25 cellular contexts compared by ENCODE assay signal in the genomic region with DNA sequence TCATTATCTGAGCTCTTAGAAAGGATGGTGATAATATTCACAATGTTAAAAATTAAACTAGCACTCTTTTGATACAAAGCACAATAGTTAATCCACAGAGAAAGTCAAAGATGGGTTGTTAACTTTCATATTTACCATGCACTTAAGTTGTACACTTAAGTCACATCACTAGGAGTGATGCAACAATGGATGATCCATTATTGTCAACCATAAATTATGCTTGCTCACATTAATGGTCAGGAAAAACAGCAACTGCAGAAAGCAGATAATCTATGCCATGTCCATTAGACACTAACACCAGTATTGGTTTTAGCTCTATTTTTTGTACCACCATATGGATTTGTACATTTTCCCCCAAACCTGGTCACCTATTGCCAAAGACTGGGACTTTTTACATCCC.
"Had no signal": no experiment of that assay in that cellular context is flagged by ENCODE, and none has a peak within 500 bp of the region (broad histone marks: within the 10 kb centered on the region; RNA-seq: fewer than 3 reads in every experiment).

No MANE protein-coding gene starts in this region.

- H3K4me1 Mint-ChIP-seq: activated naive CD4-positive, alpha-beta T cell treated with anti-CD3 and anti-CD28 coated beads, Interleukin-2, amount 10 ng/mL, durations not matched to agents 7 days and 5 days; activated naive CD8-positive, alpha-beta T cell treated with anti-CD3 and anti-CD28 coated beads, Interleukin-2, amount 10 ng/mL, durations not matched to agents 7 days and 5 days had no signal

- H3K4me2 ChIP-seq: KMS-11 had no signal

- H3K36me3 Mint-ChIP-seq: activated naive CD4-positive, alpha-beta T cell treated with anti-CD3 and anti-CD28 coated beads, Interleukin-2, amount 10 ng/mL, durations not matched to agents 7 days and 5 days; activated naive CD8-positive, alpha-beta T cell treated with anti-CD3 and anti-CD28 coated beads, Interleukin-2, amount 10 ng/mL, durations not matched to agents 7 days and 5 days had no signal

- H3K4me3 ChIP-seq: adrenal gland, breast epithelium, colonic mucosa, SJSA1 had no signal

- H3K27me3 ChIP-seq: adrenal gland, breast epithelium, colonic mucosa, SJSA1 had no signal

- ATAC-seq: activated CD4-positive, CD25-positive, alpha-beta regulatory T cell treated with anti-CD3 and anti-CD28 coated beads, Interleukin-2, amount 50 U/mL, for 24 hours; activated CD8-positive, alpha-beta T cell treated with anti-CD3 and anti-CD28 coated beads for 36 hours; activated T-cell treated with anti-CD3 and anti-CD28 coated beads, Interleukin-2, amount 50 U/mL, for 72 hours; PC-3; SK-N-SH treated with all-trans-retinoic acid at 6 μM for 48 hours had no signal

- H3K9ac ChIP-seq: KMS-11 had no signal

- H3K4me1 ChIP-seq: adrenal gland, breast epithelium, colonic mucosa, SJSA1 had no signal

- H3K27me3 Mint-ChIP-seq: activated CD8-positive, alpha-beta T cell treated with anti-CD3 and anti-CD28 coated beads for 36 hours; activated naive CD4-positive, alpha-beta T cell treated with anti-CD3 and anti-CD28 coated beads, Interleukin-2, amount 10 ng/mL, durations not matched to agents 7 days and 5 days; activated naive CD8-positive, alpha-beta T cell treated with anti-CD3 and anti-CD28 coated beads, Interleukin-2, amount 10 ng/mL, durations not matched to agents 7 days and 5 days had no signal

- H3K27ac ChIP-seq: adrenal gland, breast epithelium, colonic mucosa, KMS-11, SJSA1 had no signal

- H3K36me3 ChIP-seq: adrenal gland, breast epithelium, colonic mucosa, SJSA1 had no signal

- H3K9me3 ChIP-seq: adrenal gland, colonic mucosa, SJSA1 had no signal

- DNase-seq: activated CD4-positive, alpha-beta T cell treated with anti-CD3 and anti-CD28 coated beads for 4 hours; activated CD8-positive, alpha-beta memory T cell treated with anti-CD3 and anti-CD28 coated beads, Interleukin-2, amount 50 U/mL, for 4 hours; activated CD8-positive, alpha-beta T cell treated with anti-CD3 and anti-CD28 coated beads for 36 hours; activated gamma-delta T cell treated with Interleukin-2 at 50 U/mL for 16 hours; activated naive CD4-positive, alpha-beta T cell treated with anti-CD3 and anti-CD28 coated beads, Interleukin-2, amount 10 ng/mL, durations not matched to agents 7 days and 5 days; activated naive CD8-positive, alpha-beta T cell treated with anti-CD3 and anti-CD28 coated beads, Interleukin-2, amount 10 ng/mL, durations not matched to agents 7 days and 5 days; activated T-cell treated with anti-CD3 and anti-CD28 coated beads, Interleukin-2, amount 50 U/mL, for 72 hours; adrenal gland; aorta; caudate nucleus; colonic mucosa; NCI-H1092; NCI-H146; NCI-H1930; NCI-H2107; NCI-H524 treated with DMSO at 0.1 percent for 48 hours; PC-3; SHP77 had no signal

- H3K4me3 Mint-ChIP-seq: activated CD8-positive, alpha-beta T cell treated with anti-CD3 and anti-CD28 coated beads for 36 hours; activated naive CD4-positive, alpha-beta T cell treated with anti-CD3 and anti-CD28 coated beads, Interleukin-2, amount 10 ng/mL, durations not matched to agents 7 days and 5 days; activated naive CD8-positive, alpha-beta T cell treated with anti-CD3 and anti-CD28 coated beads, Interleukin-2, amount 10 ng/mL, durations not matched to agents 7 days and 5 days; activated T-cell treated with anti-CD3 and anti-CD28 coated beads, Interleukin-2, amount 50 U/mL, for 72 hours; T-helper 1 cell treated with Interleukin-12 subunit alpha and Interleukin-12 subunit beta and Interleukin-4 antibody, amounts not matched to agents 30 μg/mL and 1 μg/mL, for 36 hours had no signal

- H3K27ac Mint-ChIP-seq: activated CD8-positive, alpha-beta T cell treated with anti-CD3 and anti-CD28 coated beads for 36 hours; activated naive CD4-positive, alpha-beta T cell treated with anti-CD3 and anti-CD28 coated beads, Interleukin-2, amount 10 ng/mL, durations not matched to agents 7 days and 5 days; activated naive CD8-positive, alpha-beta T cell treated with anti-CD3 and anti-CD28 coated beads, Interleukin-2, amount 10 ng/mL, durations not matched to agents 7 days and 5 days; activated T-cell treated with anti-CD3 and anti-CD28 coated beads, Interleukin-2, amount 50 U/mL, for 72 hours; activated T-helper 2 cell treated with anti-CD3 and anti-CD28 coated beads, Interferon-gamma antibody, Interleukin-2, Interleukin-4, amounts not matched to agents 10 μg/mL and 5 μg/mL and 100 μg/mL, durations not matched to agents 14 hours and 24 hours and 36 hours; T-helper 1 cell treated with Interleukin-12 subunit alpha and Interleukin-12 subunit beta and Interleukin-4 antibody, amounts not matched to agents 30 μg/mL and 1 μg/mL, for 36 hours had no signal
